ENCODE assay signal across 16 cellular contexts in genomic region chr9:134488251-134488900, GRCh38.
DNase-seq lines count a peak whose midpoint lies in the region; ATAC-seq and TF ChIP-seq lines count a peak whose summit lies in the region.
"Had no signal": no experiment of that assay in that cellular context is flagged by ENCODE, and none has a peak within 500 bp of the region (broad histone marks: within the 10 kb centered on the region; RNA-seq: fewer than 3 reads in every experiment).

No MANE protein-coding gene starts in this region.

- CTCF ChIA-PET in MCF 10A (lab: Yijun Ruan, JAX) = no interaction called here

- H3K4me3 ChIP-seq in breast epithelium = peak overlapping the region in 2 of 3 donors; percentile 7 to 11
- peak overlapping the region in 1 of 59 donors; percentile 38 for H3K4me3 ChIP-seq in dorsolateral prefrontal cortex
- peak overlapping the region in 1 of 2 experiments; percentile 29 for H3K4me3 ChIP-seq in mesenchymal stem cell (ENCODE audit: insufficient read depth in 1 of 2, low read depth in 1 of 2, low read length in 2 of 2)
- no peak overlapping the region for H3K4me3 ChIP-seq in lower lobe of right lung

- H3K4me1 ChIP-seq in breast epithelium = no peaks in the 10 kb centered on the region
- peaks cover 10% of the 10 kb centered on the region for H3K4me1 ChIP-seq in mesenchymal stem cell (ENCODE audit: control insufficient read depth, insufficient read depth, low read depth, low read length)
- H3K4me1 ChIP-seq in lower lobe of right lung = peaks cover 6% of the 10 kb centered on the region

- H3K4me3 Mint-ChIP-seq in MCF 10A (ENCODE audit: unreplicated experiment) = no peak overlapping the region
- H3K4me3 Mint-ChIP-seq: activated naive CD8-positive, alpha-beta T cell treated with anti-CD3 and anti-CD28 coated beads for 36 hours; B cell; dendritic cell treated with granulocyte-macrophage colony-stimulating factor and Interleukin-4, amounts not matched to agents 40 ng/mL and 50 ng/mL, for 4 days; T-helper 1 cell treated with Interleukin-12 subunit alpha and Interleukin-12 subunit beta and Interleukin-4 antibody, amounts not matched to agents 30 μg/mL and 1 μg/mL, for 36 hours had no signal

- BruUV-seq in MCF 10A (replicated peaks; lab: Mats Ljungman, UMichigan) = no TSS peak

- H3K4me1 Mint-ChIP-seq in MCF 10A (ENCODE audit: insufficient read depth, unreplicated experiment) = no peaks in the 10 kb centered on the region
- H3K4me1 Mint-ChIP-seq: activated naive CD8-positive, alpha-beta T cell treated with anti-CD3 and anti-CD28 coated beads for 36 hours had no signal

- peak overlapping the region; percentile 43 for H2BK120ac ChIP-seq in mesenchymal stem cell (ENCODE audit: low read depth, low read length)

- H4K8ac ChIP-seq in mesenchymal stem cell (ENCODE audit: low read length) = no peak overlapping the region

- peaks cover 0 to 3% of the 10 kb centered on the region in 2 donors for H3K27me3 ChIP-seq in breast epithelium
- H3K27me3 ChIP-seq in dorsolateral prefrontal cortex = peaks cover 0 to 6% (median 0%) of the 10 kb centered on the region in 45 donors
- peaks cover 0 to 4% of the 10 kb centered on the region in 2 experiments for H3K27me3 ChIP-seq in mesenchymal stem cell (ENCODE audit: control insufficient read depth in 1 of 2, insufficient read depth in 1 of 2, low read length in 2 of 2)
- peaks cover 10% of the 10 kb centered on the region for H3K27me3 ChIP-seq in lower lobe of right lung (ENCODE audit: low read depth)

- no peak for TF ChIP-seq POLR2A in breast epithelium (IDR thresholded peaks at IDR 0.05)

- peak overlapping the region; percentile 44 to 84 for H2BK12ac ChIP-seq in mesenchymal stem cell (ENCODE audit: low read length in 2 of 2)

- H3K4me2 ChIP-seq in mesenchymal stem cell (ENCODE audit: low read length, poor library complexity, severe bottlenecking) = peak overlapping the region; percentile 54

- H3K23ac ChIP-seq in mesenchymal stem cell (ENCODE audit: low read length in 2 of 2) = no peak overlapping the region

- intact Hi-C loops in breast epithelium (cut with DNase I; ENCODE audit: low total_unique reads) (no loop called here), MCF 10A (cut with micrococcal nuclease) (no loop called here), dorsolateral prefrontal cortex (cut with DNase I) (no loop called here), lower lobe of right lung (cut with DNase I) (no loop called here)

- POLR2A ChIA-PET in MCF 10A (lab: Yijun Ruan, JAX) = no interaction called here

- H4K91ac ChIP-seq in mesenchymal stem cell (ENCODE audit: low read length) = no peak overlapping the region

- no peak overlapping the region for H2BK5ac ChIP-seq in mesenchymal stem cell (ENCODE audit: low read depth, low read length, poor library complexity, severe bottlenecking)

- TF ChIP-seq CTCF in breast epithelium (IDR thresholded peaks at IDR 0.05) (no peak), MCF 10A (IDR thresholded peaks at IDR 0.05; ENCODE audit: unreplicated experiment) (no peak), dorsolateral prefrontal cortex (IDR thresholded peaks at IDR 0.05 in 54 of 56, conservative IDR thresholded peaks at IDR 0.05 in 2 of 56; ENCODE audit: low read depth in 1 of 56, partially characterized antibody in 56 of 56) (no peak), lower lobe of right lung (IDR thresholded peaks at IDR 0.05) (no peak)

- 76% methylated on average over 24 of the region's 24 CpGs for WGBS in mesenchymal stem cell

- H3K27ac ChIP-seq in breast epithelium (no peak overlapping the region), dorsolateral prefrontal cortex (no peak overlapping the region), mesenchymal stem cell (ENCODE audit: low read length, poor library complexity, severe bottlenecking) (no peak overlapping the region), lower lobe of right lung (no peak overlapping the region)

- peak in 1 of 2 donors; percentile 51 for DNase-seq in breast epithelium (ENCODE audit: low spot score in 2 of 2)
- no peak for DNase-seq in MCF 10A (ENCODE audit: unreplicated experiment)
- peak in 8 of 10 donors; percentile 12 to 51 (median 34) for DNase-seq in dorsolateral prefrontal cortex
- DNase-seq in mesenchymal stem cell = no peak
- no peak for DNase-seq in lower lobe of right lung
- no peak for DNase-seq in HT-29 (ENCODE audit: low spot score)
- DNase-seq in GF-D8 (lab: John Stamatoyannopoulos, UW) = no peak
- DNase-seq in activated CD8-positive, alpha-beta memory T cell treated with anti-CD3 and anti-CD28 coated beads for 24 hours = no peak
- DNase-seq: activated naive CD8-positive, alpha-beta T cell treated with anti-CD3 and anti-CD28 coated beads for 36 hours; Karpas-422; NCI-H2107; OCI-M1 had no signal

- no peak for ATAC-seq in lower lobe of right lung
- ATAC-seq: left colon had no signal

- H3K14ac ChIP-seq in mesenchymal stem cell (ENCODE audit: low read length in 2 of 2) = no peak overlapping the region

- no peak overlapping the region for H3K27ac Mint-ChIP-seq in MCF 10A (ENCODE audit: low read depth, unreplicated experiment)
- H3K27ac Mint-ChIP-seq: activated naive CD8-positive, alpha-beta T cell treated with anti-CD3 and anti-CD28 coated beads for 36 hours; B cell; dendritic cell treated with granulocyte-macrophage colony-stimulating factor and Interleukin-4, amounts not matched to agents 40 ng/mL and 50 ng/mL, for 4 days; T-helper 1 cell treated with Interleukin-12 subunit alpha and Interleukin-12 subunit beta and Interleukin-4 antibody, amounts not matched to agents 30 μg/mL and 1 μg/mL, for 36 hours had no signal

- H2AK5ac ChIP-seq in mesenchymal stem cell (ENCODE audit: low read length, severe bottlenecking) = no peak overlapping the region

- H3K79me1 ChIP-seq in mesenchymal stem cell (replicated peaks; ENCODE audit: low read length, poor library complexity, severe bottlenecking) = no peaks in the 10 kb centered on the region

- peak overlapping the region; percentile 9 for H2BK15ac ChIP-seq in mesenchymal stem cell (ENCODE audit: low read depth, poor library complexity, severe bottlenecking)

- peak overlapping the region; percentile 54 to 73 for H3K18ac ChIP-seq in mesenchymal stem cell (ENCODE audit: low read depth in 1 of 2, low read length in 2 of 2)

- H3K36me3 ChIP-seq in breast epithelium (no peaks in the 10 kb centered on the region), mesenchymal stem cell (ENCODE audit: control insufficient read depth in 1 of 2, insufficient read depth in 2 of 2, low read depth in 1 of 2, low read length in 2 of 2) (no peaks in the 10 kb centered on the region), lower lobe of right lung (no peaks in the 10 kb centered on the region)

- H3K9me3 ChIP-seq in breast epithelium = no peaks in the 10 kb centered on the region
- H3K9me3 ChIP-seq in mesenchymal stem cell (ENCODE audit: control insufficient read depth, low read length) = no peaks in the 10 kb centered on the region
- H3K9me3 ChIP-seq in lower lobe of right lung = no peaks in the 10 kb centered on the region

- no peaks in the 10 kb centered on the region for H3K9me3 Mint-ChIP-seq in MCF 10A (ENCODE audit: unreplicated experiment)
- H3K9me3 Mint-ChIP-seq: activated naive CD8-positive, alpha-beta T cell treated with anti-CD3 and anti-CD28 coated beads for 36 hours; dendritic cell treated with granulocyte-macrophage colony-stimulating factor and Interleukin-4, amounts not matched to agents 40 ng/mL and 50 ng/mL, for 4 days; T-helper 1 cell treated with Interleukin-12 subunit alpha and Interleukin-12 subunit beta and Interleukin-4 antibody, amounts not matched to agents 30 μg/mL and 1 μg/mL, for 36 hours had no signal

- H3K9ac ChIP-seq in mesenchymal stem cell (ENCODE audit: low read length) = peak overlapping the region; percentile 61

- H3K4ac ChIP-seq in mesenchymal stem cell (ENCODE audit: low read depth in 1 of 2, low read length in 2 of 2) = peak overlapping the region in 1 of 2 experiments; percentile 64

- H3K36me3 Mint-ChIP-seq in MCF 10A (ENCODE audit: insufficient read depth, unreplicated experiment) = peaks cover 6% of the 10 kb centered on the region
- H3K36me3 Mint-ChIP-seq: activated naive CD8-positive, alpha-beta T cell treated with anti-CD3 and anti-CD28 coated beads for 36 hours had no signal

- H3K27me3 Mint-ChIP-seq in MCF 10A (ENCODE audit: insufficient read depth, unreplicated experiment) = peaks cover 45% of the 10 kb centered on the region
- H3K27me3 Mint-ChIP-seq: activated naive CD8-positive, alpha-beta T cell treated with anti-CD3 and anti-CD28 coated beads for 36 hours had no signal

- H2AFZ ChIP-seq in mesenchymal stem cell (ENCODE audit: low read depth, low read length) = no peak overlapping the region

Comparison
In these comparisons a context has a peak if more than half of its experiments do, and no peak if none do; other contexts are left out.
1. DNase-seq: peak in dorsolateral prefrontal cortex (8 of 10); none in MCF 10A (single experiment), mesenchymal stem cell (single experiment), lower lobe of right lung (single experiment), HT-29 (single experiment), GF-D8 (single experiment) and activated CD8-positive, alpha-beta memory T cell treated with anti-CD3 and anti-CD28 coated beads for 24 hours (single experiment).